ENCODE assay signal across 28 cellular contexts in the genomic region with DNA sequence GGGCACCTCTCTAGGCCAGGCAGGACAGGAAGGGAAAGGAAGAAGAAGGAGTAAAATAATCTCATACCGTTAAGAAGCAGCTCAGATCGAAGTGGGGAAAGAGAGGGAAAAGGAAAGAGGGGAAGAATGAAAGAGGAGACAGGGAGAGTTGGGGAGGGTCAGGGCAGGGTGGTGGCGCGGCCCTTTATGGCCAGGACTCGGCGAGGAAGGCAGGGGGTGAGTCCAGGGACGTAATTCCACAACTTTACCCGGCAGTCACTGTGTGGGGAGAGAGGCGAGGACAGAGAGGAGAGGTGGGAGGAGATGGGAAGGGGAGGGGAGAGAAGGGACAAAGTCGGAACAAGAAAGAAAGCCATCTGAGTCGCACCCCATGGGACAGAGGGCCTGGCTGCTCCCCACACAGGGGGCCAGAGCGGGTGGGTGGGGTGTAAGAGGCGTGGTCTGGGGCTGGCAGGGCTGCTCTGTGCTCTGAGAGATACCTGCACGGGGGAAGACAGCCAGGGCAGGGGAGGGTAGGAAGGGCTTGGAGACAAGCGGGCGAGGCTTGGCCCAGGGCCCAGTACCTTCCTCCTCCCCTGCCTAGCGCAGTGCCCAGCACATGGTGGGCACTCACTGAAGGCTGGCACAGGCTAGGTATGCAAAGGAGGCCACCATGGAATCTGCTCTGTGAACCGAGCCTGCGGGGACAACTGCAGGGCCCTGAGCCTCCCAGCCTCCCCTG. TPM values are rescaled to one million over a fixed set of nuclear protein-coding genes. Genes with fewer than 3 reads are reported as not detected.
DNase-seq lines count a peak whose midpoint lies in the region; ATAC-seq, FAIRE-seq and TF ChIP-seq lines count a peak whose summit lies in the region.
"Had no signal": no experiment of that assay in that cellular context is flagged by ENCODE, and none has a peak within 500 bp of the region (broad histone marks: within the 10 kb centered on the region; RNA-seq: fewer than 3 reads in every experiment).

No MANE protein-coding gene starts in this region.

- no peak overlapping the region for H4K91ac ChIP-seq in IMR-90 (ENCODE audit: insufficient read depth, low read depth, low read length)
- H4K91ac ChIP-seq in neuronal stem cell (ENCODE audit: low read depth, low read length, poor library complexity): no peak overlapping the region

- H2BK5ac ChIP-seq in IMR-90 (ENCODE audit: low read depth, low read length, poor library complexity, severe bottlenecking) (no peak overlapping the region), neuronal stem cell (ENCODE audit: low read length) (peak overlapping the region; percentile 71)

- H3K56ac ChIP-seq in IMR-90 (ENCODE audit: extremely low read depth, insufficient read depth, low read length): no peak overlapping the region

- dilution Hi-C loops in IMR-90 (cut with HindIII; ENCODE audit: low sequenced_read_pairs, unreplicated experiment): no loop called here

- POLR2A ChIA-PET in IMR-90 (lab: Charles Lee; ENCODE audit: unreplicated experiment) (no interaction called here), HepG2 (lab: Yijun Ruan, JAX) (no interaction called here)

- DNase-seq in DMS153 (lab: John Stamatoyannopoulos, UW) (peak; percentile 23), DMS153 treated with DMSO at 0.1 percent for 48 hours (lab: John Stamatoyannopoulos, UW; ENCODE audit: unreplicated experiment) (no peak), IMR-90 (no peak), WERI-Rb-1 (no peak), neuronal stem cell (ENCODE audit: low spot score) (no peak), psoas muscle (no peak), HepG2 (ENCODE audit: low spot score) (no peak)
- DNase-seq: 8988T; activated CD4-positive, alpha-beta memory T cell treated with anti-CD3 and anti-CD28 coated beads, Interleukin-2, amount 10 ng/mL, durations not matched to agents 7 days and 5 days; activated CD4-positive, CD25-positive, alpha-beta regulatory T cell treated with anti-CD3 and anti-CD28 coated beads, Interleukin-2, amount 50 U/mL, for 72 hours; activated CD8-positive, alpha-beta memory T cell treated with anti-CD3 and anti-CD28 coated beads, Interleukin-2, amount 50 U/mL, for 48 hours; caudate nucleus; CD4-positive, CD25-positive, alpha-beta regulatory T cell; endodermal cell; foreskin melanocyte; KBM-7; NCI-H2107; NCI-H526; stimulated activated CD4-positive, alpha-beta T cell treated with anti-CD3 and anti-CD28 coated beads, Interleukin-15, amount 100 ng/mL, for 24 hours; stimulated activated naive CD8-positive, alpha-beta T cell treated with anti-CD3 and anti-CD28 coated beads, Interleukin-15, Interleukin-2, amounts not matched to agents 100 U/mL and 50 U/mL, for 24 hours; testis; uterus had no signal

- H2BK15ac ChIP-seq in IMR-90 (ENCODE audit: low read depth, low read length) (no peak overlapping the region), neuronal stem cell (ENCODE audit: low read length) (no peak overlapping the region)

- H3K4me3 ChIP-seq in IMR-90 (ENCODE audit: insufficient read depth, low read depth, low read length): no peak overlapping the region
- H3K4me3 ChIP-seq in WERI-Rb-1 (ENCODE audit: low read depth, low read length): no peak overlapping the region
- H3K4me3 ChIP-seq in neuronal stem cell (ENCODE audit: low read length in 2 of 2): no peak overlapping the region
- H3K4me3 ChIP-seq in psoas muscle: no peak overlapping the region
- H3K4me3 ChIP-seq in HepG2 (replicated peaks in 1 of 3; ENCODE audit: insufficient read depth in 1 of 3, low read depth in 2 of 3, low read length in 3 of 3): no peak overlapping the region
- H3K4me3 ChIP-seq: esophagus muscularis mucosa, SK-N-MC, testis, uterus had no signal

- H2AK5ac ChIP-seq in IMR-90 (ENCODE audit: low read depth, low read length) (no peak overlapping the region), neuronal stem cell (ENCODE audit: low read depth, low read length) (no peak overlapping the region)

- no peak overlapping the region for H3K27ac ChIP-seq in IMR-90 (ENCODE audit: insufficient read depth, low read length)
- H3K27ac ChIP-seq in WERI-Rb-1: 0 out of 2 replicates have a peak overlapping the region, but pooled peaks have one; percentile 5
- H3K27ac ChIP-seq in neuronal stem cell (replicated peaks; ENCODE audit: low read length): no peak overlapping the region
- no peak overlapping the region for H3K27ac ChIP-seq in psoas muscle
- H3K27ac ChIP-seq in HepG2 (ENCODE audit: extremely low read length, insufficient read depth, low read length): no peak overlapping the region
- H3K27ac ChIP-seq: esophagus muscularis mucosa, SK-N-MC, testis, uterus had no signal

- H3K79me1 ChIP-seq in IMR-90 (ENCODE audit: low read depth in 1 of 2, low read length in 2 of 2) (no peaks in the 10 kb centered on the region), neuronal stem cell (ENCODE audit: low read depth, low read length) (no peaks in the 10 kb centered on the region)

- no peak overlapping the region for H2BK120ac ChIP-seq in IMR-90 (ENCODE audit: low read depth, low read length)
- H2BK120ac ChIP-seq in neuronal stem cell (ENCODE audit: low read depth, low read length): no peak overlapping the region

- no peak overlapping the region for H2AK9ac ChIP-seq in IMR-90 (replicated peaks; ENCODE audit: low read depth, low read length, poor library complexity)

- H3K4me1 ChIP-seq in IMR-90 (ENCODE audit: control insufficient read depth, insufficient read depth, low read length) (no peaks in the 10 kb centered on the region), neuronal stem cell (ENCODE audit: control insufficient read depth in 2 of 2, insufficient read depth in 1 of 2, low read depth in 1 of 2, low read length in 2 of 2) (peaks cover 0 to 6% of the 10 kb centered on the region in 2 donors), psoas muscle (no peaks in the 10 kb centered on the region), HepG2 (ENCODE audit: insufficient read depth, low read length) (0 out of 2 replicates have a peak, but pooled peaks cover 19% of the 10 kb centered on the region)
- H3K4me1 ChIP-seq: uterus had no signal

- no peak overlapping the region for H4K5ac ChIP-seq in IMR-90 (ENCODE audit: low read depth, low read length)

- H4K20me1 ChIP-seq in IMR-90 (ENCODE audit: insufficient read depth, low read length) (no peaks in the 10 kb centered on the region), HepG2 (ENCODE audit: insufficient read depth, low read length) (no peaks in the 10 kb centered on the region)

- TF ChIP-seq CTCF in IMR-90 (conservative IDR thresholded peaks at IDR 0.05; ENCODE audit: low read depth, low read length) (no peak), WERI-Rb-1 (IDR thresholded peaks at IDR 0.05; ENCODE audit: low read depth, low read length) (no peak), psoas muscle (IDR thresholded peaks at IDR 0.05) (no peak), HepG2 (CRISPR knock-in tag; IDR thresholded peaks at IDR 0.05) (no peak)

- TF ChIP-seq POLR2A in IMR-90 (IDR thresholded peaks at IDR 0.05; ENCODE audit: low read depth, low read length): no peak
- TF ChIP-seq POLR2A in HepG2 (IDR thresholded peaks at IDR 0.05; ENCODE audit: insufficient read depth in 1 of 2, low read depth in 2 of 2, low read length in 2 of 2): no peak

- TF ChIP-seq RAD21 in IMR-90 (IDR thresholded peaks at IDR 0.05; ENCODE audit: low read length) (no peak), HepG2 (CRISPR knock-in tag; IDR thresholded peaks at IDR 0.05) (no peak)

- H3K4me2 ChIP-seq in IMR-90 (ENCODE audit: low read depth, low read length) (no peak overlapping the region), neuronal stem cell (ENCODE audit: insufficient read depth, low read length, poor library complexity, severe bottlenecking) (no peak overlapping the region), HepG2 (ENCODE audit: low read depth, low read length) (no peak overlapping the region)

- H3K27me3 ChIP-seq in IMR-90 (ENCODE audit: control insufficient read depth, insufficient read depth, low read length): peaks cover 5% of the 10 kb centered on the region; the same call in 1 of the 2 replicates
- H3K27me3 ChIP-seq in WERI-Rb-1 (ENCODE audit: insufficient read depth, low read depth, severe bottlenecking): no peaks in the 10 kb centered on the region
- no peaks in the 10 kb centered on the region for H3K27me3 ChIP-seq in neuronal stem cell (ENCODE audit: control insufficient read depth in 3 of 3, insufficient read depth in 3 of 3, low read depth in 1 of 3, low read length in 3 of 3)
- no peaks in the 10 kb centered on the region for H3K27me3 ChIP-seq in psoas muscle (ENCODE audit: insufficient read depth in 3 of 3, low read length in 2 of 3)
- H3K27me3 ChIP-seq in HepG2 (ENCODE audit: control insufficient read depth in 1 of 2, insufficient read depth in 2 of 2, low read length in 2 of 2): peaks cover 2 to 6% of the 10 kb centered on the region in 2 experiments; a peak in 4 of 5 replicates
- H3K27me3 ChIP-seq: esophagus muscularis mucosa, testis, uterus had no signal

- in situ Hi-C loops in IMR-90 (cut with MboI; ENCODE audit: low sequenced_read_pairs) (no loop called here), HepG2 (cut with HindIII; ENCODE audit: extremely low pct_ligation_motif_present, low pct_unique_long_range_greater_than_20kb) (loop anchor here (5.0 to 10.0 kb wide), 2 partner anchors 82 to 141 kb away; partner anchors contain the start of genes CACNA1S and INAVA)

- H3K18ac ChIP-seq in IMR-90 (ENCODE audit: low read depth, low read length) (no peak overlapping the region), neuronal stem cell (ENCODE audit: low read length) (no peak overlapping the region)

- TF ChIP-seq EP300 in HepG2 (IDR thresholded peaks at IDR 0.05; ENCODE audit: low read depth in 2 of 2, low read length in 2 of 2) (no peak), HepG2 (CRISPR knock-in tag; IDR thresholded peaks at IDR 0.05; ENCODE audit: borderline replicate concordance) (no peak)

- no peaks in the 10 kb centered on the region for H3K79me2 ChIP-seq in HepG2 (ENCODE audit: insufficient read depth, low read length)

- H3K9me3 ChIP-seq in IMR-90 (ENCODE audit: control insufficient read depth, insufficient read depth, low read length): no peaks in the 10 kb centered on the region
- H3K9me3 ChIP-seq in WERI-Rb-1 (ENCODE audit: severe bottlenecking): no peaks in the 10 kb centered on the region
- H3K9me3 ChIP-seq in neuronal stem cell (replicated peaks in 1 of 2; ENCODE audit: control insufficient read depth in 2 of 2, insufficient read depth in 1 of 2, low read depth in 1 of 2, low read length in 2 of 2): no peaks in the 10 kb centered on the region
- no peaks in the 10 kb centered on the region for H3K9me3 ChIP-seq in psoas muscle
- H3K9me3 ChIP-seq in HepG2 (ENCODE audit: low read length): no peaks in the 10 kb centered on the region
- H3K9me3 ChIP-seq: esophagus muscularis mucosa, testis, uterus had no signal

- CTCF ChIA-PET in IMR-90 (lab: Yijun Ruan, JAX) (no interaction called here), HepG2 (lab: Yijun Ruan, JAX; ENCODE audit: low intra/inter-chr PET ratio, low total read pairs) (interaction anchor here (3.7 kb wide), 1 partner anchor 69 kb away, joined by 24 read pairs; no protein-coding TSS in a partner anchor)

- H3K14ac ChIP-seq in IMR-90 (replicated peaks; ENCODE audit: low read depth, low read length) (no peak overlapping the region), neuronal stem cell (ENCODE audit: low read length) (peak overlapping the region; percentile 89)

- no peak overlapping the region for H3K23ac ChIP-seq in IMR-90 (ENCODE audit: low read depth, low read length)
- no peak overlapping the region for H3K23ac ChIP-seq in neuronal stem cell (ENCODE audit: low read depth, low read length, poor library complexity)

- 78% methylated on average over 7 of the region's 19 CpGs; no CpG with 5 or more reads in 1 of the 2 experiments for WGBS in IMR-90 (ENCODE audit: extremely low coverage in 2 of 2, insufficient read length in 1 of 2), 2 experiments
- WGBS in neuronal stem cell (ENCODE audit: extremely low coverage in 2 of 2, insufficient read length in 2 of 2, insufficient replicate concordance in 1 of 2), 2 donors: no CpG with 5 or more reads among the region's 19 CpGs
- 87 to 88% (median 88%) methylated on average over 15 to 19 of the region's 19 CpGs for WGBS in psoas muscle, 3 donors
- WGBS in HepG2 (ENCODE audit: low lambda C conversion rate): 48% methylated on average over 18 of the region's 19 CpGs

- no peak overlapping the region for H4K8ac ChIP-seq in IMR-90 (ENCODE audit: low read depth in 2 of 2, low read length in 2 of 2)
- H4K8ac ChIP-seq in neuronal stem cell (ENCODE audit: low read depth, low read length): no peak overlapping the region

- H3K9ac ChIP-seq in IMR-90 (ENCODE audit: low read depth, low read length) (no peak overlapping the region), neuronal stem cell (ENCODE audit: low read depth, low read length, poor library complexity) (no peak overlapping the region), HepG2 (ENCODE audit: insufficient read depth, low read depth, low read length) (no peak overlapping the region)

- H2BK12ac ChIP-seq in neuronal stem cell (ENCODE audit: low read length): no peak overlapping the region

- intact Hi-C loops in IMR-90 (cut with micrococcal nuclease) (loop anchor here (5.0 to 10.0 kb wide), 2 partner anchors 349 to 433 kb away; partner anchors contain the start of gene KIF14), psoas muscle (cut with DNase I) (loop anchor here (1.0 to 5.0 kb wide), 5 partner anchors 34 to 145 kb away; no protein-coding TSS in a partner anchor), HepG2 (cut with micrococcal nuclease; ENCODE audit: unreplicated experiment) (loop anchor here (5.0 kb wide), 1 partner anchor 352 kb away; the partner anchor contains the start of gene KIF14)

- ATAC-seq in IMR-90 (ENCODE audit: low read depth) (no peak), psoas muscle (no peak), HepG2 (no peak), HG03045 (IDR thresholded peaks at IDR 0.05; ENCODE audit: unreplicated experiment) (no peak)
- ATAC-seq: stimulated activated naive CD8-positive, alpha-beta T cell treated with anti-CD3 and anti-CD28 coated beads, Interleukin-15, Interleukin-2, amounts not matched to agents 100 U/mL and 50 U/mL, for 24 hours had no signal

- no peaks in the 10 kb centered on the region for H3K9me1 ChIP-seq in IMR-90 (ENCODE audit: insufficient read depth, low read length)

- H2AFZ ChIP-seq in IMR-90 (replicated peaks; ENCODE audit: low read length, poor library complexity) (peak overlapping the region; percentile 65), neuronal stem cell (ENCODE audit: low read length) (no peak overlapping the region), HepG2 (ENCODE audit: low read length) (no peak overlapping the region)

- no peak overlapping the region for H2BK20ac ChIP-seq in IMR-90 (ENCODE audit: low read depth, low read length)

- H3K4ac ChIP-seq in IMR-90 (ENCODE audit: low read depth, low read length) (no peak overlapping the region), neuronal stem cell (ENCODE audit: low read length) (no peak overlapping the region)

- no peaks in the 10 kb centered on the region for H3K36me3 ChIP-seq in IMR-90 (ENCODE audit: control insufficient read depth, insufficient read depth, low read length)
- H3K36me3 ChIP-seq in WERI-Rb-1: peaks cover 98% of the 10 kb centered on the region
- peaks cover 2 to 49% of the 10 kb centered on the region in 2 donors for H3K36me3 ChIP-seq in neuronal stem cell (replicated peaks in 1 of 2; ENCODE audit: control insufficient read depth in 2 of 2, insufficient read depth in 2 of 2, low read length in 2 of 2)
- H3K36me3 ChIP-seq in psoas muscle (ENCODE audit: insufficient read depth in 1 of 2, low read depth in 1 of 2): no peaks in the 10 kb centered on the region
- no peaks in the 10 kb centered on the region for H3K36me3 ChIP-seq in HepG2 (replicated peaks in 1 of 2; ENCODE audit: control insufficient read depth in 1 of 2, insufficient read depth in 2 of 2, low read length in 2 of 2)
- H3K36me3 ChIP-seq: uterus had no signal

- FAIRE-seq in HepG2 (lab: Jason Lieb, UNC): no peak
- FAIRE-seq: astrocyte, G401.6, H54 had no signal

- BruUV-seq in IMR-90 (replicated peaks; lab: Mats Ljungman, UMichigan) (no TSS peak), HepG2 (replicated peaks; lab: Mats Ljungman, UMichigan) (no TSS peak)

RNA-seq across cellular contexts. Expression of gene KIF21B, which starts 49.4 kb away (rescaled TPM):
- 0.36 and 0.56 TPM in 2 replicates for total RNA-seq in IMR-90 (2012; rRNA removed)
- polyA plus RNA-seq in IMR-90 (2012; rRNA removed): 0.55 and 0.60 TPM in 2 replicates
- 0.35 and 0.40 TPM in 2 replicates for polyA plus RNA-seq in IMR-90 (2012; cell fraction: cytosol; rRNA removed)
- polyA plus RNA-seq in IMR-90 (2012; cell fraction: nucleus; rRNA removed; ENCODE audit: low replicate concordance): 1.3 and 2.3 TPM in 2 replicates
- 8.0 TPM for polyA plus RNA-seq in neuronal stem cell (2013, experiment 1 of 2)
- polyA plus RNA-seq in neuronal stem cell (2013, experiment 2 of 2): 8.0 TPM
- total RNA-seq in psoas muscle: under 1 TPM; 0.20 to 0.81 (median 0.41) TPM
- polyA plus RNA-seq in psoas muscle: under 1 TPM; 0.04 to 0.10 (median 0.10) TPM
- total RNA-seq in HepG2 (2016; rRNA removed; fragmentation: Illumina TruSeq; extraction: Trizol): 0.13 and 0.20 TPM in 2 replicates
- 0.20 and 0.26 TPM in 2 replicates for total RNA-seq in HepG2 (2016; cell fraction: cytosol; rRNA removed; fragmentation: Illumina TruSeq; extraction: Trizol; ENCODE audit: low read depth)
- total RNA-seq in HepG2 (2016; cell fraction: insoluble cytoplasmic fraction; rRNA removed; fragmentation: Illumina TruSeq; extraction: Trizol): 0.18 and 0.24 TPM in 2 replicates
- 0.28 and 0.31 TPM in 2 replicates for total RNA-seq in HepG2 (2016; cell fraction: membrane; rRNA removed; fragmentation: Illumina TruSeq; extraction: Trizol)
- 0.19 and 0.22 TPM in 2 replicates for total RNA-seq in HepG2 (2016; cell fraction: nucleus; rRNA removed; fragmentation: Illumina TruSeq; extraction: Trizol)
- 0.17 and 0.22 TPM in 2 replicates for polyA plus RNA-seq in HepG2 (2011; rRNA removed)
- polyA plus RNA-seq in HepG2 (2011; cell fraction: cytosol; rRNA removed): 0.17 and 0.25 TPM in 2 replicates
- polyA plus RNA-seq in HepG2 (2011; cell fraction: nucleus; rRNA removed): 0.76 and 0.82 TPM in 2 replicates
- polyA plus RNA-seq in HepG2 (2012): 0.15 and 0.25 TPM in 2 replicates
- 0.27 and 0.36 TPM in 2 replicates for polyA plus RNA-seq in HepG2 (2016; cell fraction: cytosol; fragmentation: Illumina TruSeq; extraction: Trizol; ENCODE audit: low read depth)
- polyA plus RNA-seq in HepG2 (2016; cell fraction: insoluble cytoplasmic fraction; fragmentation: Illumina TruSeq; extraction: Trizol; ENCODE audit: low read depth): 0.05 and 0.10 TPM in 2 replicates
- 0.26 and 0.30 TPM in 2 replicates for polyA plus RNA-seq in HepG2 (2016; cell fraction: membrane; fragmentation: Illumina TruSeq; extraction: Trizol; ENCODE audit: low read depth)
- 0.25 TPM in 2 replicates for polyA plus RNA-seq in HepG2 (2016; cell fraction: nucleus; fragmentation: Illumina TruSeq; extraction: Trizol; ENCODE audit: insufficient read depth, low read depth)
- 1.0 and 6.8 TPM in 2 replicates for polyA minus RNA-seq in HepG2 (2011; rRNA and poly(A)+ RNA removed; ENCODE audit: low replicate concordance)
- polyA minus RNA-seq in HepG2 (2011; cell fraction: cytosol; rRNA and poly(A)+ RNA removed): 0.30 and 0.44 TPM in 2 replicates
- 0.37 and 0.52 TPM in 2 replicates for polyA minus RNA-seq in HepG2 (2011; cell fraction: nucleus; rRNA and poly(A)+ RNA removed)
